In the genomic region with DNA sequence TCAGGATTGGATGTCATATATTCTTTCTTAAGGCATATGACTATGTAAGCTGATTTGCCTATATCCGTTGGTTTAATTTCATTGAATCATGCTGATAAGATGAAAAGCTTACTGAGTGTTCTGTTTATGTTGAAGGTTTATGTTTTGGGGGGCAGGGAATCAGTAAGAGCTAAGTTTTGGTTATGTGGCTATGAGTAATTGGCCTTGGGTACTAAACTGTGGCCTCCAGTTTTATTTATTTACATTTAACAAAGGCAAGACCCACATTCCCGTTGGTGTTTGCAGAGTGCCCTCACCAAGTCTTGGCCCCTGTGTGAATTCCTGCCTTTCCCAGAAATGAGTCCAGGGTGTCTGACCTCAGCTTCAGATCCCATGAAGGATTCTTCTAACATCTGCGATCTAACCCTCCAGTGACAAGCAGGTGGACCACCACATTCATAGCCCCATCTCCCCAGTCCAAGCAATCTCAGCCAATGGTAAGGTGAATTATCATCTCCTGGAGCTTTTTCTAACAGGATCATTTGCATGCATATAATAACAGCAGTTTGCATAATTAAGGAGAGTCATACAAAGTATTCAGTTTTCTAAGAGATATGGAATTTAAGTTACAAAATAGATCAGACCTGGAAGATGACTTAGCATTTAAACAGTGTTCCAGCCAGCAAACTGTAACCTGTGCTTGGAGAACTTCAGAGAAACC, we compare ENCODE assay signal across 19 cellular contexts. TPM values are rescaled to one million over a fixed set of nuclear protein-coding genes. Genes with fewer than 3 reads are reported as not detected.
A peak's percentile ranks its signal among the peaks of the same experiment; 100 is the strongest.
DNase-seq lines count a peak whose midpoint lies in the region; ATAC-seq, FAIRE-seq and TF ChIP-seq lines count a peak whose summit lies in the region.
"Had no signal": no experiment of that assay in that cellular context is flagged by ENCODE, and none has a peak within 500 bp of the region (broad histone marks: within the 10 kb centered on the region; RNA-seq: fewer than 3 reads in every experiment).

No MANE protein-coding gene starts in this region.

- intact Hi-C loops in left cardiac atrium (cut with DNase I) = no loop called here
- intact Hi-C loops in CD4-positive, alpha-beta memory T cell (cut with micrococcal nuclease) = no loop called here

- POLR2A ChIA-PET in CD4-positive, alpha-beta memory T cell (lab: Charles Lee; ENCODE audit: partially characterized antibody) = no interaction called here

- no peaks in the 10 kb centered on the region for H3K9me3 Mint-ChIP-seq in astrocyte (ENCODE audit: unreplicated experiment)
- H3K9me3 Mint-ChIP-seq in CD4-positive, alpha-beta memory T cell = peaks cover 0 to 3% (median 0%) of the 10 kb centered on the region in 8 donors

- H2AFZ ChIP-seq in astrocyte (ENCODE audit: low read depth, low read length) (no peak overlapping the region), mesenchymal stem cell (ENCODE audit: low read depth, low read length) (no peak overlapping the region)

- H3K4me3 Mint-ChIP-seq in astrocyte (ENCODE audit: unreplicated experiment) = no peak overlapping the region
- H3K4me3 Mint-ChIP-seq in CD4-positive, alpha-beta memory T cell = no peak overlapping the region

- H3K4me1 Mint-ChIP-seq in astrocyte (ENCODE audit: low read depth, unreplicated experiment) = peaks cover 2% of the 10 kb centered on the region
- no peaks in the 10 kb centered on the region for H3K4me1 Mint-ChIP-seq in CD4-positive, alpha-beta memory T cell

- H4K20me1 ChIP-seq in astrocyte (ENCODE audit: insufficient read depth, low read length) = no peaks in the 10 kb centered on the region

- H2BK15ac ChIP-seq in mesenchymal stem cell (ENCODE audit: low read depth, poor library complexity, severe bottlenecking) = no peak overlapping the region

- WGBS in mesenchymal stem cell = 11% methylated on average over 3 of the region's 3 CpGs

- H3K4me3 ChIP-seq in astrocyte (ENCODE audit: insufficient read depth, low read depth, low read length) = no peak overlapping the region
- no peak overlapping the region for H3K4me3 ChIP-seq in mesenchymal stem cell (ENCODE audit: insufficient read depth in 1 of 2, low read depth in 1 of 2, low read length in 2 of 2)
- H3K4me3 ChIP-seq in CD4-positive, alpha-beta memory T cell (ENCODE audit: low read length in 2 of 2) = no peak overlapping the region
- H3K4me3 ChIP-seq: gastrocnemius medialis, ovary, SJCRH30, testis had no signal

- H3K9ac ChIP-seq in astrocyte (ENCODE audit: low read length) (no peak overlapping the region), mesenchymal stem cell (ENCODE audit: low read length) (peak overlapping the region; percentile 26)

- H3K4me2 ChIP-seq in astrocyte (ENCODE audit: low read length) (peak overlapping the region; percentile 49), mesenchymal stem cell (ENCODE audit: low read length, poor library complexity, severe bottlenecking) (no peak overlapping the region)

- no peaks in the 10 kb centered on the region for H3K79me2 ChIP-seq in astrocyte (ENCODE audit: insufficient read depth, low read length)

- peaks cover 3% of the 10 kb centered on the region for H3K27me3 ChIP-seq in astrocyte (ENCODE audit: insufficient read depth, low read length)
- H3K27me3 ChIP-seq in mesenchymal stem cell (ENCODE audit: control insufficient read depth in 1 of 2, insufficient read depth in 1 of 2, low read length in 2 of 2) = no peaks in the 10 kb centered on the region
- H3K27me3 ChIP-seq in CD4-positive, alpha-beta memory T cell (ENCODE audit: insufficient read depth, low read length) = no peaks in the 10 kb centered on the region
- H3K27me3 ChIP-seq: gastrocnemius medialis, ovary, SJCRH30, testis had no signal

- H3K27ac Mint-ChIP-seq in astrocyte (ENCODE audit: unreplicated experiment) = no peak overlapping the region
- H3K27ac Mint-ChIP-seq in CD4-positive, alpha-beta memory T cell = no peak overlapping the region

- TF ChIP-seq CTCF in astrocyte (IDR thresholded peaks at IDR 0.05; ENCODE audit: insufficient read depth, low read depth, low read length) = no peak

- no peak overlapping the region for H3K23ac ChIP-seq in mesenchymal stem cell (ENCODE audit: low read length in 2 of 2)

- no peak for FAIRE-seq in astrocyte (lab: Jason Lieb, UNC)
- FAIRE-seq: islet of Langerhans had no signal

- H3K4ac ChIP-seq in mesenchymal stem cell (ENCODE audit: low read depth in 1 of 2, low read length in 2 of 2) = no peak overlapping the region

- no peaks in the 10 kb centered on the region for H3K9me3 ChIP-seq in astrocyte (ENCODE audit: insufficient read depth, low read depth, low read length)
- H3K9me3 ChIP-seq in mesenchymal stem cell (ENCODE audit: control insufficient read depth, low read length) = no peaks in the 10 kb centered on the region
- H3K9me3 ChIP-seq in CD4-positive, alpha-beta memory T cell (ENCODE audit: control insufficient read depth in 1 of 2, low read length in 2 of 2) = no peaks in the 10 kb centered on the region
- H3K9me3 ChIP-seq: gastrocnemius medialis, ovary, SJCRH30, testis had no signal

- H3K36me3 Mint-ChIP-seq in astrocyte (ENCODE audit: low read depth, unreplicated experiment) = no peaks in the 10 kb centered on the region
- H3K36me3 Mint-ChIP-seq in CD4-positive, alpha-beta memory T cell = no peaks in the 10 kb centered on the region

- no peak overlapping the region for H2AK5ac ChIP-seq in mesenchymal stem cell (ENCODE audit: low read length, severe bottlenecking)

- peak overlapping the region in 1 of 2 experiments; percentile 48 for H3K18ac ChIP-seq in mesenchymal stem cell (ENCODE audit: low read depth in 1 of 2, low read length in 2 of 2)

- H2BK12ac ChIP-seq in mesenchymal stem cell (ENCODE audit: low read length in 2 of 2) = no peak overlapping the region

- H3K36me3 ChIP-seq in astrocyte (ENCODE audit: insufficient read depth, low read length) = no peaks in the 10 kb centered on the region
- no peaks in the 10 kb centered on the region for H3K36me3 ChIP-seq in mesenchymal stem cell (ENCODE audit: control insufficient read depth in 1 of 2, insufficient read depth in 2 of 2, low read depth in 1 of 2, low read length in 2 of 2)
- H3K36me3 ChIP-seq in CD4-positive, alpha-beta memory T cell (ENCODE audit: insufficient read depth, low read length) = no peaks in the 10 kb centered on the region
- H3K36me3 ChIP-seq: gastrocnemius medialis, ovary, SJCRH30 had no signal

- no peak overlapping the region for H3K14ac ChIP-seq in mesenchymal stem cell (ENCODE audit: low read length in 2 of 2)

- no peak overlapping the region for H4K91ac ChIP-seq in mesenchymal stem cell (ENCODE audit: low read length)

- H3K27ac ChIP-seq in astrocyte (ENCODE audit: low read depth, low read length) = peak overlapping the region; percentile 4
- H3K27ac ChIP-seq in mesenchymal stem cell (ENCODE audit: low read length, poor library complexity, severe bottlenecking) = peak overlapping the region; percentile 25
- H3K27ac ChIP-seq in CD4-positive, alpha-beta memory T cell (ENCODE audit: low read depth, low read length) = no peak overlapping the region
- H3K27ac ChIP-seq: gastrocnemius medialis, ovary, SJCRH30 had no signal

- H3K4me1 ChIP-seq in astrocyte (ENCODE audit: insufficient read depth, low read length) (peaks cover 18% of the 10 kb centered on the region), mesenchymal stem cell (ENCODE audit: control insufficient read depth, insufficient read depth, low read depth, low read length) (peaks cover 2% of the 10 kb centered on the region)
- H3K4me1 ChIP-seq in CD4-positive, alpha-beta memory T cell (ENCODE audit: insufficient read depth, low read length) = no peaks in the 10 kb centered on the region
- H3K4me1 ChIP-seq: gastrocnemius medialis, SJCRH30 had no signal

- H3K79me1 ChIP-seq in mesenchymal stem cell (replicated peaks; ENCODE audit: low read length, poor library complexity, severe bottlenecking) = no peaks in the 10 kb centered on the region

- peaks cover 4% of the 10 kb centered on the region for H3K27me3 Mint-ChIP-seq in astrocyte (ENCODE audit: low read depth, unreplicated experiment)
- H3K27me3 Mint-ChIP-seq in CD4-positive, alpha-beta memory T cell = peaks cover 0 to 3% of the 10 kb centered on the region in 2 donors

- DNase-seq in AG08395 (ENCODE audit: low spot score) (peak; percentile 38), HT1080 (ENCODE audit: low read depth) (peak; percentile 64), astrocyte (ENCODE audit: low read depth) (peak; percentile 86), mesenchymal stem cell (peak; percentile 88), left cardiac atrium (no peak)
- DNase-seq in CD4-positive, alpha-beta memory T cell = no peak
- DNase-seq: anterior cingulate cortex, C1 segment of cervical spinal cord, gastrocnemius medialis, Karpas-422, midbrain, NCI-H2029 treated with DMSO at 0.1 percent for 48 hours, ovary, SJCRH30 had no signal

- H4K8ac ChIP-seq in mesenchymal stem cell (ENCODE audit: low read length) = no peak overlapping the region

- H2BK5ac ChIP-seq in mesenchymal stem cell (ENCODE audit: low read depth, low read length, poor library complexity, severe bottlenecking) = no peak overlapping the region

- CTCF ChIA-PET in CD4-positive, alpha-beta memory T cell (lab: Charles Lee; ENCODE audit: partially characterized antibody) = no interaction called here

- no peak overlapping the region for H2BK120ac ChIP-seq in mesenchymal stem cell (ENCODE audit: low read depth, low read length)

- no peak for ATAC-seq in left cardiac atrium
- ATAC-seq in GM21786 (IDR thresholded peaks at IDR 0.05; ENCODE audit: unreplicated experiment) = no peak
- no peak for ATAC-seq in activated CD4-positive, CD25-positive, alpha-beta regulatory T cell treated with anti-CD3 and anti-CD28 coated beads, Interleukin-2, amount 50 U/mL, for 24 hours
- ATAC-seq: gastrocnemius medialis had no signal

RNA-seq across cellular contexts. Expression of a gene that starts 27.4 kb away (rescaled TPM):
- not detected in 2 replicates for total RNA-seq in HT1080 (2014; rRNA removed; shearing (Covaris generic))
- polyA plus RNA-seq in HT1080 (2015; cell fraction: cytosol; rRNA removed) = 0.08 TPM in 1 of 2 replicates, not detected in the other
- polyA plus RNA-seq in HT1080 (2015; cell fraction: nucleus; rRNA removed) = not detected in 2 replicates
- 0.09 TPM in 1 of 2 replicates, not detected in the other for total RNA-seq in astrocyte
- polyA plus RNA-seq in mesenchymal stem cell (2013, experiment 1 of 2) = 0.15 TPM
- polyA plus RNA-seq in mesenchymal stem cell (2013, experiment 2 of 2) = 0.27 TPM
- total RNA-seq in left cardiac atrium = 1 to 10 TPM; 1.5 to 9.1 TPM
- not detected for total RNA-seq in CD4-positive, alpha-beta memory T cell
- not detected for polyA plus RNA-seq in CD4-positive, alpha-beta memory T cell
- total RNA-seq: G401 had no signal

RNA-seq across cellular contexts. Expression of a gene that starts 30.5 kb away (rescaled TPM):
- total RNA-seq in HT1080 (2014; rRNA removed; shearing (Covaris generic)) = not detected in 2 replicates
- not detected in 2 replicates for polyA plus RNA-seq in HT1080 (2015; cell fraction: cytosol; rRNA removed)
- polyA plus RNA-seq in HT1080 (2015; cell fraction: nucleus; rRNA removed) = not detected in 2 replicates
- 0.65 and 0.75 TPM in 2 replicates for total RNA-seq in astrocyte
- polyA plus RNA-seq in mesenchymal stem cell (2013, experiment 1 of 2) = not detected
- polyA plus RNA-seq in mesenchymal stem cell (2013, experiment 2 of 2) = 0.21 TPM
- under 1 TPM; 0.56 to 0.86 TPM for total RNA-seq in left cardiac atrium
- not detected for total RNA-seq in CD4-positive, alpha-beta memory T cell
- not detected for polyA plus RNA-seq in CD4-positive, alpha-beta memory T cell
- total RNA-seq: G401, SJCRH30 had no signal

Comparison
In these comparisons a context has a peak if more than half of its experiments do, and no peak if none do; other contexts are left out.
1. DNase-seq: peak in AG08395 (single experiment), HT1080 (single experiment), astrocyte (single experiment) and mesenchymal stem cell (single experiment); none in left cardiac atrium (single experiment) and CD4-positive, alpha-beta memory T cell (0 of 5).